ENCODE assay signal across 18 cellular contexts in genomic region chr11:89249196-89249595, GRCh38.
DNase-seq lines count a peak whose midpoint lies in the region; ATAC-seq, FAIRE-seq and TF ChIP-seq lines count a peak whose summit lies in the region.
"Had no signal": no experiment of that assay in that cellular context is flagged by ENCODE, and none has a peak within 500 bp of the region (broad histone marks: within the 10 kb centered on the region; RNA-seq: fewer than 3 reads in every experiment).

No MANE protein-coding gene starts in this region.

- H3K4me1 ChIP-seq in HepG2 (ENCODE audit: insufficient read depth, low read length) (no peaks in the 10 kb centered on the region), right lobe of liver (no peaks in the 10 kb centered on the region)
- H3K4me1 ChIP-seq: BLaER1 treated with 17β-estradiol and CSF1 and Interleukin-3, amounts not matched to agents 10 nM and 100 nM had no signal

- H3K36me3 ChIP-seq in HepG2 (replicated peaks in 1 of 2; ENCODE audit: control insufficient read depth in 1 of 2, insufficient read depth in 2 of 2, low read length in 2 of 2) (no peaks in the 10 kb centered on the region), right lobe of liver (no peaks in the 10 kb centered on the region)
- H3K36me3 ChIP-seq: BLaER1 treated with 17β-estradiol and CSF1 and Interleukin-3, amounts not matched to agents 10 nM and 100 nM had no signal

- H3K79me2 ChIP-seq in HepG2 (ENCODE audit: insufficient read depth, low read length): no peaks in the 10 kb centered on the region

- in situ Hi-C loops in HepG2 (cut with HindIII; ENCODE audit: extremely low pct_ligation_motif_present, low pct_unique_long_range_greater_than_20kb): no loop called here

- TF ChIP-seq RAD21 in HepG2 (CRISPR knock-in tag; IDR thresholded peaks at IDR 0.05): no peak

- WGBS in HepG2 (ENCODE audit: low lambda C conversion rate): 22% methylated on average over 2 of the region's 2 CpGs
- WGBS in right lobe of liver (ENCODE audit: insufficient coverage, low coverage, low lambda C conversion rate, missing lambda C conversion rate): 16% methylated on average over 2 of the region's 2 CpGs

- no peak overlapping the region for H3K9ac ChIP-seq in HepG2 (ENCODE audit: insufficient read depth, low read depth, low read length)
- H3K9ac ChIP-seq: BLaER1 treated with 17β-estradiol and CSF1 and Interleukin-3, amounts not matched to agents 10 nM and 100 nM had no signal

- BruUV-seq in HepG2 (replicated peaks; lab: Mats Ljungman, UMichigan): no TSS peak

- intact Hi-C loops in HepG2 (cut with micrococcal nuclease; ENCODE audit: unreplicated experiment) (no loop called here), right lobe of liver (cut with DNase I) (no loop called here)
- intact Hi-C loops in activated T-helper 2 cell treated with anti-CD3 and anti-CD28 coated beads, Interferon-gamma antibody, Interleukin-2, Interleukin-4, amounts not matched to agents 10 μg/mL and 5 μg/mL and 100 μg/mL, durations not matched to agents 14 hours and 24 hours and 36 hours (cut with micrococcal nuclease): no loop called here

- ATAC-seq in HepG2: no peak
- ATAC-seq in right lobe of liver: no peak
- ATAC-seq in activated naive CD8-positive, alpha-beta T cell treated with anti-CD3 and anti-CD28 coated beads, Interleukin-2, amount 50 U/mL, for 24 hours: no peak
- no peak for ATAC-seq in HG03095 (IDR thresholded peaks at IDR 0.05; ENCODE audit: unreplicated experiment)
- ATAC-seq: CD8-positive, alpha-beta T cell had no signal

- peaks cover 12% of the 10 kb centered on the region for H3K4me1 Mint-ChIP-seq in endothelial cell (ENCODE audit: unreplicated experiment)
- no peaks in the 10 kb centered on the region for H3K4me1 Mint-ChIP-seq in activated naive CD8-positive, alpha-beta T cell treated with anti-CD3 and anti-CD28 coated beads, Interleukin-2, amount 50 U/mL, for 24 hours
- H3K4me1 Mint-ChIP-seq in activated T-helper 2 cell treated with anti-CD3 and anti-CD28 coated beads, Interferon-gamma antibody, Interleukin-2, Interleukin-4, amounts not matched to agents 10 μg/mL and 5 μg/mL and 100 μg/mL, durations not matched to agents 14 hours and 24 hours and 36 hours (ENCODE audit: low read depth): no peaks in the 10 kb centered on the region
- H3K4me1 Mint-ChIP-seq: B cell, IgD-negative memory B cell had no signal

- no peaks in the 10 kb centered on the region for H4K20me1 ChIP-seq in HepG2 (ENCODE audit: insufficient read depth, low read length)
- H4K20me1 ChIP-seq: BLaER1 treated with 17β-estradiol and CSF1 and Interleukin-3, amounts not matched to agents 10 nM and 100 nM had no signal

- CTCF ChIA-PET in HepG2 (lab: Yijun Ruan, JAX; ENCODE audit: low intra/inter-chr PET ratio, low total read pairs): no interaction called here

- H3K27me3 ChIP-seq in HepG2 (ENCODE audit: control insufficient read depth in 1 of 2, insufficient read depth in 2 of 2, low read length in 2 of 2): no peaks in the 10 kb centered on the region
- H3K27me3 ChIP-seq in right lobe of liver: no peaks in the 10 kb centered on the region
- H3K27me3 ChIP-seq: BLaER1 treated with 17β-estradiol and CSF1 and Interleukin-3, amounts not matched to agents 10 nM and 100 nM had no signal

- H3K4me2 ChIP-seq in HepG2 (ENCODE audit: low read depth, low read length): no peak overlapping the region
- H3K4me2 ChIP-seq: BLaER1 treated with 17β-estradiol and CSF1 and Interleukin-3, amounts not matched to agents 10 nM and 100 nM had no signal

- TF ChIP-seq EP300 in HepG2 (IDR thresholded peaks at IDR 0.05; ENCODE audit: low read depth in 2 of 2, low read length in 2 of 2) (no peak), HepG2 (CRISPR knock-in tag; IDR thresholded peaks at IDR 0.05; ENCODE audit: borderline replicate concordance) (no peak)

- TF ChIP-seq POLR2A in HepG2 (IDR thresholded peaks at IDR 0.05; ENCODE audit: insufficient read depth in 1 of 2, low read depth in 2 of 2, low read length in 2 of 2): no peak
- TF ChIP-seq POLR2A in right lobe of liver (IDR thresholded peaks at IDR 0.05): no peak

- no peak overlapping the region for H3K27ac ChIP-seq in HepG2 (ENCODE audit: extremely low read length, insufficient read depth, low read length)
- no peak overlapping the region for H3K27ac ChIP-seq in right lobe of liver
- H3K27ac ChIP-seq: BLaER1 treated with 17β-estradiol and CSF1 and Interleukin-3, amounts not matched to agents 10 nM and 100 nM had no signal

- H2AFZ ChIP-seq in HepG2 (ENCODE audit: low read length): no peak overlapping the region

- no peaks in the 10 kb centered on the region for H3K9me3 Mint-ChIP-seq in endothelial cell (ENCODE audit: unreplicated experiment)
- H3K9me3 Mint-ChIP-seq in activated naive CD8-positive, alpha-beta T cell treated with anti-CD3 and anti-CD28 coated beads, Interleukin-2, amount 50 U/mL, for 24 hours: no peaks in the 10 kb centered on the region
- H3K9me3 Mint-ChIP-seq in activated T-helper 2 cell treated with anti-CD3 and anti-CD28 coated beads, Interferon-gamma antibody, Interleukin-2, Interleukin-4, amounts not matched to agents 10 μg/mL and 5 μg/mL and 100 μg/mL, durations not matched to agents 14 hours and 24 hours and 36 hours: no peaks in the 10 kb centered on the region
- H3K9me3 Mint-ChIP-seq: CD8-positive, alpha-beta T cell; H9 had no signal

- H3K36me3 Mint-ChIP-seq in endothelial cell (ENCODE audit: low read depth, unreplicated experiment): no peaks in the 10 kb centered on the region
- no peaks in the 10 kb centered on the region for H3K36me3 Mint-ChIP-seq in activated naive CD8-positive, alpha-beta T cell treated with anti-CD3 and anti-CD28 coated beads, Interleukin-2, amount 50 U/mL, for 24 hours (ENCODE audit: low read depth)
- H3K36me3 Mint-ChIP-seq in activated T-helper 2 cell treated with anti-CD3 and anti-CD28 coated beads, Interferon-gamma antibody, Interleukin-2, Interleukin-4, amounts not matched to agents 10 μg/mL and 5 μg/mL and 100 μg/mL, durations not matched to agents 14 hours and 24 hours and 36 hours (ENCODE audit: low read depth): no peaks in the 10 kb centered on the region
- H3K36me3 Mint-ChIP-seq: CD8-positive, alpha-beta T cell; IgD-negative memory B cell had no signal

- H3K27ac Mint-ChIP-seq in endothelial cell (ENCODE audit: unreplicated experiment): peak overlapping the region; percentile 87
- H3K27ac Mint-ChIP-seq in activated naive CD8-positive, alpha-beta T cell treated with anti-CD3 and anti-CD28 coated beads, Interleukin-2, amount 50 U/mL, for 24 hours: no peak overlapping the region
- H3K27ac Mint-ChIP-seq in activated T-helper 2 cell treated with anti-CD3 and anti-CD28 coated beads, Interferon-gamma antibody, Interleukin-2, Interleukin-4, amounts not matched to agents 10 μg/mL and 5 μg/mL and 100 μg/mL, durations not matched to agents 14 hours and 24 hours and 36 hours: no peak overlapping the region
- H3K27ac Mint-ChIP-seq: B cell; CD8-positive, alpha-beta T cell; IgD-negative memory B cell had no signal

- H3K4me3 Mint-ChIP-seq in endothelial cell (ENCODE audit: unreplicated experiment): no peak overlapping the region
- H3K4me3 Mint-ChIP-seq in activated naive CD8-positive, alpha-beta T cell treated with anti-CD3 and anti-CD28 coated beads, Interleukin-2, amount 50 U/mL, for 24 hours: no peak overlapping the region
- no peak overlapping the region for H3K4me3 Mint-ChIP-seq in activated T-helper 2 cell treated with anti-CD3 and anti-CD28 coated beads, Interferon-gamma antibody, Interleukin-2, Interleukin-4, amounts not matched to agents 10 μg/mL and 5 μg/mL and 100 μg/mL, durations not matched to agents 14 hours and 24 hours and 36 hours (ENCODE audit: low read depth)
- H3K4me3 Mint-ChIP-seq: B cell; CD8-positive, alpha-beta T cell; H9; IgD-negative memory B cell had no signal

- POLR2A ChIA-PET in HepG2 (lab: Yijun Ruan, JAX): no interaction called here

- H3K4me3 ChIP-seq in HepG2 (replicated peaks in 1 of 3; ENCODE audit: insufficient read depth in 1 of 3, low read depth in 2 of 3, low read length in 3 of 3) (no peak overlapping the region), right lobe of liver (no peak overlapping the region)
- H3K4me3 ChIP-seq: BLaER1 treated with 17β-estradiol and CSF1 and Interleukin-3, amounts not matched to agents 10 nM and 100 nM had no signal

- no peaks in the 10 kb centered on the region for H3K27me3 Mint-ChIP-seq in endothelial cell (ENCODE audit: unreplicated experiment)
- H3K27me3 Mint-ChIP-seq in activated naive CD8-positive, alpha-beta T cell treated with anti-CD3 and anti-CD28 coated beads, Interleukin-2, amount 50 U/mL, for 24 hours: no peaks in the 10 kb centered on the region
- H3K27me3 Mint-ChIP-seq in activated T-helper 2 cell treated with anti-CD3 and anti-CD28 coated beads, Interferon-gamma antibody, Interleukin-2, Interleukin-4, amounts not matched to agents 10 μg/mL and 5 μg/mL and 100 μg/mL, durations not matched to agents 14 hours and 24 hours and 36 hours (ENCODE audit: low read depth): no peaks in the 10 kb centered on the region
- H3K27me3 Mint-ChIP-seq: B cell, IgD-negative memory B cell had no signal

- TF ChIP-seq CTCF in HepG2 (CRISPR knock-in tag; IDR thresholded peaks at IDR 0.05): no peak
- no peak for TF ChIP-seq CTCF in right lobe of liver (IDR thresholded peaks at IDR 0.05)
- TF ChIP-seq CTCF in endothelial cell (IDR thresholded peaks at IDR 0.05; ENCODE audit: unreplicated experiment): no peak

- H3K9me3 ChIP-seq in HepG2 (ENCODE audit: low read length) (no peaks in the 10 kb centered on the region), right lobe of liver (no peaks in the 10 kb centered on the region)
- H3K9me3 ChIP-seq: BLaER1 treated with 17β-estradiol and CSF1 and Interleukin-3, amounts not matched to agents 10 nM and 100 nM had no signal

- no peak for FAIRE-seq in HepG2 (lab: Jason Lieb, UNC)

- DNase-seq in HepG2 (ENCODE audit: low spot score): no peak
- no peak for DNase-seq in right lobe of liver
- DNase-seq in NCI-H69 (lab: John Stamatoyannopoulos, UW): peak; percentile 32
- no peak for DNase-seq in endothelial cell (ENCODE audit: low spot score)
- DNase-seq in activated naive CD8-positive, alpha-beta T cell treated with anti-CD3 and anti-CD28 coated beads, Interleukin-2, amount 50 U/mL, for 24 hours: no peak
- DNase-seq in activated T-helper 2 cell treated with anti-CD3 and anti-CD28 coated beads, Interferon-gamma antibody, Interleukin-2, Interleukin-4, amounts not matched to agents 10 μg/mL and 5 μg/mL and 100 μg/mL, durations not matched to agents 14 hours and 24 hours and 36 hours (ENCODE audit: low spot score): no peak
- DNase-seq: CD8-positive, alpha-beta T cell; COR-L47; DMS 273 treated with DMSO at 0.1 percent for 48 hours; DMS79; GDM1; GOT3; H9; KG1 had no signal

TF ChIP-seq in HepG2, 621 proteins besides CTCF, POLR2A, EP300 and RAD21 (continues in another document):
- TF ChIP-seq ZNF576 (CRISPR knock-in tag; IDR thresholded peaks at IDR 0.05): no peak
- TF ChIP-seq NFE2L1 (CRISPR knock-in tag; IDR thresholded peaks at IDR 0.05; ENCODE audit: borderline replicate concordance): no peak
- no peak for TF ChIP-seq NBN (conservative IDR thresholded peaks at IDR 0.05)
- TF ChIP-seq ZNF747 (CRISPR knock-in tag; IDR thresholded peaks at IDR 0.05; ENCODE audit: borderline replicate concordance): no peak
